Comparison of ENCODE assay signal across 9 cellular contexts in the genomic region with DNA sequence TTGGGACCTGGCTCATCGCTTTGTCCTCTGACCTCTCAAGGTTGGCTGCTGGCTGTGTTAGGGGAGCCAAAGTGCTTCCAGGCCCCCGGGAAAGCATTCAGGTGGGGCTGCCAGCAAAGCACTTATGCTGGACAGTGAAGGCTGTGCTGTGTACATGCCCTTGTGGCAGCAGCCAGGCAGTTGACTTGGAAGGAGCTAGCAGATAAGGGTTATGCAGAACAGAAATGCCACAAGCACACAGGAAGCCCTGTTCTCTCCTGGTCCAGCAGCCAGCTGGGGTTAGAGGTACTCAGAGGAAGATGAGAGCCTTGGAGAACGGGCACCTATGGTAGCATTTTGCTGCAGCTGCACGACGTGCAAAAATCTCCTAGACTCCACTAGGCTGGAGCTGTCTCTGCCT. TPM values are rescaled to one million over a fixed set of nuclear protein-coding genes. Genes with fewer than 3 reads are reported as not detected.
"Had no signal": no experiment of that assay in that cellular context is flagged by ENCODE, and none has a peak within 500 bp of the region (broad histone marks: within the 10 kb centered on the region; RNA-seq: fewer than 3 reads in every experiment).

No MANE protein-coding gene starts in this region.

- H3K36me3 Mint-ChIP-seq: IgD-negative memory B cell had no signal

- H3K27ac Mint-ChIP-seq: HFFc6, IgD-negative memory B cell had no signal

- ATAC-seq: HCT116 had no signal

- DNase-seq: GM23248, GOT3, H7, HFFc6, KBM-7 had no signal

- H3K4me3 Mint-ChIP-seq: HFFc6, IgD-negative memory B cell had no signal

RNA-seq across cellular contexts. Expression of a gene that starts 35.2 kb away (rescaled TPM):
- total RNA-seq: GM23248, H4, H7, HFFc6, HT-29 had no signal

RNA-seq across cellular contexts. Expression of a gene that starts 39.7 kb away (rescaled TPM):
- total RNA-seq: GM23248, H4, H7, HFFc6, HT-29 had no signal
